Comparison of ENCODE assay signal across 23 cellular contexts in genomic region chr6:169046021-169046420, GRCh38.
"Had no signal": no experiment of that assay in that cellular context is flagged by ENCODE, and none has a peak within 500 bp of the region (broad histone marks: within the 10 kb centered on the region; RNA-seq: fewer than 3 reads in every experiment).

No MANE protein-coding gene starts in this region.

- H3K27ac Mint-ChIP-seq: activated naive CD4-positive, alpha-beta T cell treated with anti-CD3 and anti-CD28 coated beads, Interleukin-2, amount 50 U/mL, for 24 hours; endodermal cell; naive thymus-derived CD4-positive, alpha-beta T cell; stimulated activated effector memory CD8-positive, alpha-beta T cell treated with anti-CD3 and anti-CD28 coated beads, Interleukin-12 subunit alpha, Interleukin-12 subunit beta, amount 100 ng/mL, for 72 hours; stimulated activated naive CD8-positive, alpha-beta T cell treated with anti-CD3 and anti-CD28 coated beads, Interleukin-15, amount 100 ng/mL, for 72 hours had no signal

- ATAC-seq: left lung; naive thymus-derived CD4-positive, alpha-beta T cell; stimulated activated naive CD8-positive, alpha-beta T cell treated with anti-CD3 and anti-CD28 coated beads, Interleukin-15, amount 100 ng/mL, for 72 hours had no signal

- H3K9me3 ChIP-seq: colonic mucosa, esophagus squamous epithelium, left lung, suprapubic skin, uterus had no signal

- DNase-seq: activated CD4-positive, alpha-beta T cell treated with anti-CD3 and anti-CD28 coated beads for 1 hour; activated CD4-positive, alpha-beta T cell treated with anti-CD3 and anti-CD28 coated beads, Interleukin-2, amount 50 U/mL, for 1 hour; activated gamma-delta T cell treated with Interleukin-2 at 50 U/mL for 16 hours; activated T-cell treated with anti-CD3 and anti-CD28 coated beads, Interleukin-2, amount 50 U/mL, for 1 hour; central memory CD4-positive, alpha-beta T cell; colonic mucosa; endodermal cell; esophagus squamous epithelium; kidney glomerular epithelial cell; left lung; naive thymus-derived CD4-positive, alpha-beta T cell; stimulated activated CD4-positive, alpha-beta T cell treated with anti-CD3 and anti-CD28 coated beads, Interleukin-2, amount 100 ng/mL, for 24 hours; stimulated activated naive CD8-positive, alpha-beta T cell treated with anti-CD3 and anti-CD28 coated beads, Interleukin-15, amount 100 ng/mL, for 72 hours; T-helper 9 cell; trophoblast cell; uterus had no signal

- H3K4me1 Mint-ChIP-seq: activated naive CD4-positive, alpha-beta T cell treated with anti-CD3 and anti-CD28 coated beads, Interleukin-2, amount 50 U/mL, for 24 hours; endodermal cell; naive thymus-derived CD4-positive, alpha-beta T cell; stimulated activated effector memory CD8-positive, alpha-beta T cell treated with anti-CD3 and anti-CD28 coated beads, Interleukin-12 subunit alpha, Interleukin-12 subunit beta, amount 100 ng/mL, for 72 hours; stimulated activated naive CD8-positive, alpha-beta T cell treated with anti-CD3 and anti-CD28 coated beads, Interleukin-15, amount 100 ng/mL, for 72 hours had no signal

- H3K36me3 Mint-ChIP-seq: activated naive CD4-positive, alpha-beta T cell treated with anti-CD3 and anti-CD28 coated beads, Interleukin-2, amount 50 U/mL, for 24 hours; naive thymus-derived CD4-positive, alpha-beta T cell; stimulated activated effector memory CD8-positive, alpha-beta T cell treated with anti-CD3 and anti-CD28 coated beads, Interleukin-12 subunit alpha, Interleukin-12 subunit beta, amount 100 ng/mL, for 72 hours had no signal

- H3K27ac ChIP-seq: colonic mucosa, esophagus squamous epithelium, foreskin keratinocyte, hepatocyte, left lung had no signal

- H3K27me3 ChIP-seq: colonic mucosa, esophagus squamous epithelium, foreskin keratinocyte, hepatocyte, left lung, suprapubic skin, uterus had no signal

- H3K4me1 ChIP-seq: colonic mucosa, foreskin keratinocyte, left lung, uterus had no signal

- H3K36me3 ChIP-seq: colonic mucosa, esophagus squamous epithelium, left lung, suprapubic skin, uterus had no signal

- H3K4me3 Mint-ChIP-seq: activated naive CD4-positive, alpha-beta T cell treated with anti-CD3 and anti-CD28 coated beads, Interleukin-2, amount 50 U/mL, for 24 hours; endodermal cell; naive thymus-derived CD4-positive, alpha-beta T cell; neural crest cell; stimulated activated effector memory CD8-positive, alpha-beta T cell treated with anti-CD3 and anti-CD28 coated beads, Interleukin-12 subunit alpha, Interleukin-12 subunit beta, amount 100 ng/mL, for 72 hours; stimulated activated naive CD8-positive, alpha-beta T cell treated with anti-CD3 and anti-CD28 coated beads, Interleukin-15, amount 100 ng/mL, for 72 hours had no signal

- H3K9me3 Mint-ChIP-seq: activated naive CD4-positive, alpha-beta T cell treated with anti-CD3 and anti-CD28 coated beads, Interleukin-2, amount 50 U/mL, for 24 hours; endodermal cell; neural crest cell; stimulated activated effector memory CD8-positive, alpha-beta T cell treated with anti-CD3 and anti-CD28 coated beads, Interleukin-12 subunit alpha, Interleukin-12 subunit beta, amount 100 ng/mL, for 72 hours; stimulated activated naive CD8-positive, alpha-beta T cell treated with anti-CD3 and anti-CD28 coated beads, Interleukin-15, amount 100 ng/mL, for 72 hours had no signal

- H3K4me3 ChIP-seq: colonic mucosa, esophagus squamous epithelium, hepatocyte, left lung, lung, suprapubic skin, uterus had no signal
